Comparison of ENCODE assay signal across 28 cellular contexts in the genomic region with DNA sequence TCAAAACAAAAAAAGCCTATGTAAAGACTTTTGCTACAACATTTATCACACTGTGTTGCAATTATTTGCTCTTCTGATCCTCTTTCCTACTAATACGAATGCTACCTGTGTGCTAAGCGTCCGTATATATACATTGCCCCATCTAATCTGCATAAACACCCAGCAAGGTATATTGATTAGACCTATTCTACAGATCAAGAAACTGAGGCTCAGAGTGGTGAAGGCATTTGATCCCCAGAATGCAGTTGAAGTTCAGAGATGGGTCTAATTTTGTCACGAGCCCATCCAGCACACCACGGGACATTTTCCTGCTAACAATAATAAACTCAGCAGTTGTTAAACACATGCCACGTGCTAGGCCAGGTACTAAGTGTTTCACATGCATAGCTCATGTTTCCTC.
"Had no signal": no experiment of that assay in that cellular context is flagged by ENCODE, and none has a peak within 500 bp of the region (broad histone marks: within the 10 kb centered on the region; RNA-seq: fewer than 3 reads in every experiment).

No MANE protein-coding gene starts in this region.

- DNase-seq: stimulated activated CD4-positive, alpha-beta T cell treated with anti-CD3 and anti-CD28 coated beads, Interleukin-2, amount 100 ng/mL, for 48 hours; stimulated activated CD4-positive, alpha-beta T cell treated with anti-CD3 and anti-CD28 coated beads, Interleukin-4, amount 100 ng/mL, for 1 hour; stimulated activated CD4-positive, alpha-beta T cell treated with anti-CD3 and anti-CD28 coated beads, Interleukin-4, amount 100 ng/mL, for 24 hours; stimulated activated CD4-positive, alpha-beta T cell treated with anti-CD3 and anti-CD28 coated beads, Interleukin-4, amount 100 ng/mL, for 4 hours; stimulated activated CD8-positive, alpha-beta memory T cell treated with anti-CD3 and anti-CD28 coated beads, Interleukin-4, amount 100 ng/mL, for 48 hours; stimulated activated naive B cell treated with anti-CD40 and anti-IgM and Interleukin-4, amounts not matched to agents 10 μg/mL and 1 μg/mL and 100 μg/mL, for 72 hours; stimulated activated naive CD4-positive, alpha-beta T cell; stimulated activated naive CD4-positive, alpha-beta T cell treated with Interleukin-2 at 50 U/mL for 16 hours; stimulated activated naive CD8-positive, alpha-beta T cell treated with anti-CD3 and anti-CD28 coated beads, Interleukin-15, amount 100 ng/mL, for 72 hours; stimulated activated naive CD8-positive, alpha-beta T cell treated with anti-CD3 and anti-CD28 coated beads, Interleukin-15, Interleukin-2, amounts not matched to agents 100 U/mL and 50 U/mL, for 24 hours; stomach; substantia nigra; testis; thyroid gland; tibial artery; transverse colon; trophoblast cell; upper lobe of left lung; upper lobe of right lung; uterus had no signal

- H3K27me3 Mint-ChIP-seq: stimulated activated memory B cell treated with anti-CD40 and anti-IgM and Interleukin-4, amounts not matched to agents 10 μg/mL and 1 μg/mL and 100 μg/mL, for 72 hours; stimulated activated naive B cell treated with anti-CD40 and anti-IgM and Interleukin-4, amounts not matched to agents 10 μg/mL and 1 μg/mL and 100 μg/mL, for 72 hours; stimulated activated naive CD8-positive, alpha-beta T cell treated with anti-CD3 and anti-CD28 coated beads, Interleukin-15, amount 100 ng/mL, for 72 hours; stimulated activated naive CD8-positive, alpha-beta T cell treated with anti-CD3 and anti-CD28 coated beads, Interleukin-15, Interleukin-2, amounts not matched to agents 100 ng/mL and 50 ng/mL, for 24 hours; type B pancreatic cell had no signal

- H3K9me3 ChIP-seq: stomach, suprapubic skin, testis, thoracic aorta, thyroid gland, tibial artery, tibial nerve, transverse colon, upper lobe of left lung, upper lobe of right lung, uterus, vagina had no signal

- H3K9me3 Mint-ChIP-seq: stimulated activated memory B cell treated with anti-CD40 and anti-IgM and Interleukin-4, amounts not matched to agents 10 μg/mL and 1 μg/mL and 100 μg/mL, for 72 hours; stimulated activated naive B cell treated with anti-CD40 and anti-IgM and Interleukin-4, amounts not matched to agents 10 μg/mL and 1 μg/mL and 100 μg/mL, for 72 hours; stimulated activated naive CD8-positive, alpha-beta T cell treated with anti-CD3 and anti-CD28 coated beads, Interleukin-15, amount 100 ng/mL, for 72 hours; stimulated activated naive CD8-positive, alpha-beta T cell treated with anti-CD3 and anti-CD28 coated beads, Interleukin-15, Interleukin-2, amounts not matched to agents 100 ng/mL and 50 ng/mL, for 24 hours; type B pancreatic cell had no signal

- H3K4me1 ChIP-seq: testis, thyroid gland, tibial artery, tibial nerve, upper lobe of left lung, upper lobe of right lung had no signal

- H3K4me3 ChIP-seq: stomach, suprapubic skin, testis, thoracic aorta, thyroid gland, tibial artery, tibial nerve, transverse colon, upper lobe of left lung, upper lobe of right lung, uterus, vagina had no signal

- H3K27ac ChIP-seq: stomach, suprapubic skin, testis, thoracic aorta, thyroid gland, tibial artery, tibial nerve, transverse colon, upper lobe of left lung, upper lobe of right lung, uterus, vagina had no signal

- H3K4me3 Mint-ChIP-seq: stimulated activated memory B cell treated with anti-CD40 and anti-IgM and Interleukin-4, amounts not matched to agents 10 μg/mL and 1 μg/mL and 100 μg/mL, for 72 hours; stimulated activated naive B cell treated with anti-CD40 and anti-IgM and Interleukin-4, amounts not matched to agents 10 μg/mL and 1 μg/mL and 100 μg/mL, for 72 hours; stimulated activated naive CD8-positive, alpha-beta T cell treated with anti-CD3 and anti-CD28 coated beads, Interleukin-15, amount 100 ng/mL, for 72 hours; stimulated activated naive CD8-positive, alpha-beta T cell treated with anti-CD3 and anti-CD28 coated beads, Interleukin-15, Interleukin-2, amounts not matched to agents 100 ng/mL and 50 ng/mL, for 24 hours; type B pancreatic cell had no signal

- H3K36me3 ChIP-seq: stomach, suprapubic skin, thoracic aorta, thyroid gland, tibial artery, tibial nerve, transverse colon, upper lobe of left lung, upper lobe of right lung, uterus, vagina had no signal

- H3K4me1 Mint-ChIP-seq: stimulated activated memory B cell treated with anti-CD40 and anti-IgM and Interleukin-4, amounts not matched to agents 10 μg/mL and 1 μg/mL and 100 μg/mL, for 72 hours; stimulated activated naive B cell treated with anti-CD40 and anti-IgM and Interleukin-4, amounts not matched to agents 10 μg/mL and 1 μg/mL and 100 μg/mL, for 72 hours; stimulated activated naive CD8-positive, alpha-beta T cell treated with anti-CD3 and anti-CD28 coated beads, Interleukin-15, amount 100 ng/mL, for 72 hours had no signal

- H3K36me3 Mint-ChIP-seq: stimulated activated naive B cell treated with anti-CD40 and anti-IgM and Interleukin-4, amounts not matched to agents 10 μg/mL and 1 μg/mL and 100 μg/mL, for 72 hours; type B pancreatic cell had no signal

- ATAC-seq: stimulated activated memory B cell treated with anti-CD40 and anti-IgM and Interleukin-4, amounts not matched to agents 10 μg/mL and 1 μg/mL and 100 μg/mL, for 72 hours; stimulated activated naive B cell treated with anti-CD40 and anti-IgM and Interleukin-4, amounts not matched to agents 10 μg/mL and 1 μg/mL and 100 μg/mL, for 72 hours; stimulated activated naive CD8-positive, alpha-beta T cell treated with anti-CD3 and anti-CD28 coated beads, Interleukin-15, amount 100 ng/mL, for 72 hours; stimulated activated naive CD8-positive, alpha-beta T cell treated with anti-CD3 and anti-CD28 coated beads, Interleukin-15, Interleukin-2, amounts not matched to agents 100 U/mL and 50 U/mL, for 24 hours; upper lobe of right lung had no signal

- H3K27ac Mint-ChIP-seq: stimulated activated memory B cell treated with anti-CD40 and anti-IgM and Interleukin-4, amounts not matched to agents 10 μg/mL and 1 μg/mL and 100 μg/mL, for 72 hours; stimulated activated naive B cell treated with anti-CD40 and anti-IgM and Interleukin-4, amounts not matched to agents 10 μg/mL and 1 μg/mL and 100 μg/mL, for 72 hours; stimulated activated naive CD8-positive, alpha-beta T cell treated with anti-CD3 and anti-CD28 coated beads, Interleukin-15, amount 100 ng/mL, for 72 hours; stimulated activated naive CD8-positive, alpha-beta T cell treated with anti-CD3 and anti-CD28 coated beads, Interleukin-15, Interleukin-2, amounts not matched to agents 100 ng/mL and 50 ng/mL, for 24 hours; type B pancreatic cell had no signal

- FAIRE-seq: urothelium cell line had no signal

- H3K27me3 ChIP-seq: stomach, suprapubic skin, testis, thyroid gland, tibial artery, tibial nerve, transverse colon, upper lobe of left lung, upper lobe of right lung, uterus, vagina had no signal
